In genomic region chr5:141814064-141814982, GRCh38 we compare ENCODE assay signal across 8 cellular contexts.
DNase-seq lines count a peak whose midpoint lies in the region; ATAC-seq and TF ChIP-seq lines count a peak whose summit lies in the region.

No MANE protein-coding gene starts in this region.

- H3K4me1 Mint-ChIP-seq in brain, result peaks cover 84% of the 10 kb centered on the region

- ATAC-seq in HG02571 (IDR thresholded peaks at IDR 0.05; ENCODE audit: unreplicated experiment) (peak; percentile 54), left lobe of liver (peak; percentile 90), GM19395 (IDR thresholded peaks at IDR 0.05; ENCODE audit: unreplicated experiment) (no peak), HG03097 (IDR thresholded peaks at IDR 0.05; ENCODE audit: low FRiP score, unreplicated experiment) (no peak)

- TF ChIP-seq CTCF in brain (conservative IDR thresholded peaks at IDR 0.05), result peak; percentile 45 to 61

- DNase-seq in COR-L47 (lab: John Stamatoyannopoulos, UW) (peak; percentile 22), T-helper 2 cell (peak in 3 of 5 experiments; percentile 9 to 25 (median 21)), left lobe of liver (ENCODE audit: low spot score) (peak; percentile 57)
- peak; percentile 24 for DNase-seq in stimulated activated CD8-positive, alpha-beta memory T cell treated with anti-CD3 and anti-CD28 coated beads, Interleukin-4, amount 100 ng/mL, for 24 hours (ENCODE audit: low read depth)

- H3K27ac Mint-ChIP-seq in brain, result peak overlapping the region in 3 of 5 experiments; percentile 60 to 98 (median 91)

- no peaks in the 10 kb centered on the region for H3K36me3 Mint-ChIP-seq in brain

- H3K9me3 Mint-ChIP-seq in brain, result no peaks in the 10 kb centered on the region

- H3K4me3 Mint-ChIP-seq in brain, result peak overlapping the region in 2 of 5 experiments; percentile 17 to 42

- no peaks in the 10 kb centered on the region for H3K27me3 Mint-ChIP-seq in brain

Comparison
In these comparisons a context has a peak if more than half of its experiments do, and no peak if none do; other contexts are left out.
1. ATAC-seq: peak in HG02571 (single experiment) and left lobe of liver (single experiment); none in GM19395 (single experiment) and HG03097 (single experiment).
2. Peak in every context shown above with its lines, with median percentiles within 50 percentile points of each other: DNase-seq.